ENCODE assay signal across 8 cellular contexts in genomic region chr6:33411632-33412005, GRCh38. TPM values are rescaled to one million over a fixed set of nuclear protein-coding genes. Genes with fewer than 3 reads are reported as not detected.
DNase-seq lines count a peak whose midpoint lies in the region; ATAC-seq and TF ChIP-seq lines count a peak whose summit lies in the region.

No MANE protein-coding gene starts in this region.

- ATAC-seq in Right ventricle myocardium superior (ENCODE audit: poor library complexity), result no peak
- ATAC-seq in GM19467 (IDR thresholded peaks at IDR 0.05; ENCODE audit: unreplicated experiment), result no peak
- ATAC-seq in GM19328 (IDR thresholded peaks at IDR 0.05; ENCODE audit: unreplicated experiment), result no peak

- DNase-seq in left ventricle myocardium inferior (no peak), Right ventricle myocardium superior (no peak), breast epithelium (ENCODE audit: low spot score in 2 of 2) (no peak), NCI-H526 treated with DMSO at 0.1 percent for 48 hours (lab: John Stamatoyannopoulos, UW) (no peak)
- DNase-seq in stimulated activated CD4-positive, alpha-beta T cell treated with anti-CD3 and anti-CD28 coated beads, Interleukin-4, amount 100 ng/mL, for 4 hours, result no peak

- H3K4me3 ChIP-seq in left ventricle myocardium inferior (peak overlapping the region; percentile 100), breast epithelium (peak overlapping the region; percentile 75 to 100 (median 98)), mononuclear cell (ENCODE audit: low read length) (peak overlapping the region; percentile 61)

- H3K27me3 ChIP-seq in left ventricle myocardium inferior (ENCODE audit: low read depth) (no peaks in the 10 kb centered on the region), breast epithelium (no peaks in the 10 kb centered on the region), mononuclear cell (ENCODE audit: insufficient read depth, low read length) (no peaks in the 10 kb centered on the region)

- TF ChIP-seq POLR2A in breast epithelium (IDR thresholded peaks at IDR 0.05), result no peak

- intact Hi-C loops in left ventricle myocardium inferior (cut with micrococcal nuclease), result no loop called here
- intact Hi-C loops in Right ventricle myocardium superior (cut with DNase I), result loop anchor here (10.0 kb wide), 1 partner anchor 117 kb away; the partner anchor contains the start of gene RGL2
- intact Hi-C loops in breast epithelium (cut with DNase I; ENCODE audit: low total_unique reads), result loop anchor here (10.0 kb wide), 1 partner anchor 537 kb away; no protein-coding TSS in a partner anchor

- no peak for TF ChIP-seq CTCF in left ventricle myocardium inferior (IDR thresholded peaks at IDR 0.05; ENCODE audit: borderline replicate concordance)
- no peak for TF ChIP-seq CTCF in breast epithelium (IDR thresholded peaks at IDR 0.05)

- no peaks in the 10 kb centered on the region for H3K9me3 ChIP-seq in left ventricle myocardium inferior (replicated peaks)
- no peaks in the 10 kb centered on the region for H3K9me3 ChIP-seq in breast epithelium
- no peaks in the 10 kb centered on the region for H3K9me3 ChIP-seq in mononuclear cell (ENCODE audit: low read depth, low read length)

- peaks cover 46% of the 10 kb centered on the region for H3K36me3 ChIP-seq in left ventricle myocardium inferior
- no peaks in the 10 kb centered on the region for H3K36me3 ChIP-seq in breast epithelium

- H3K4me1 ChIP-seq in left ventricle myocardium inferior (peaks cover 57% of the 10 kb centered on the region), breast epithelium (peaks cover 3 to 16% of the 10 kb centered on the region in 2 donors), mononuclear cell (ENCODE audit: insufficient read depth, low read length) (peaks cover 49% of the 10 kb centered on the region)

- peak overlapping the region; percentile 100 for H3K27ac ChIP-seq in left ventricle myocardium inferior (replicated peaks)
- peak overlapping the region; percentile 97 to 100 for H3K27ac ChIP-seq in breast epithelium

RNA-seq across cellular contexts. Expression of gene PHF1, which starts 0.8 kb away (rescaled TPM):
- 52.2 TPM for total RNA-seq in left ventricle myocardium inferior
- total RNA-seq in Right ventricle myocardium superior, result 50.6 TPM
- 10 to 100 TPM; 72.8 to 82.8 (median 77.3) TPM for total RNA-seq in breast epithelium
- total RNA-seq in mononuclear cell, result 78.5 TPM

RNA-seq across cellular contexts. Expression of gene CUTA, which starts 6.3 kb away (rescaled TPM):
- total RNA-seq in left ventricle myocardium inferior (107 TPM), Right ventricle myocardium superior (102 TPM), breast epithelium (100 to 1,000 TPM in 2 of 3 donors, 10 to 100 TPM in 1; 81.3 to 123 (median 111) TPM), mononuclear cell (66.3 TPM)

RNA-seq across cellular contexts. Expression of gene SYNGAP1, which starts 8.2 kb away (rescaled TPM):
- total RNA-seq in left ventricle myocardium inferior, result 6.5 TPM
- 4.8 TPM for total RNA-seq in Right ventricle myocardium superior
- 10 to 100 TPM in 2 of 3 donors, 1 to 10 TPM in 1; 6.1 to 12.5 (median 10.7) TPM for total RNA-seq in breast epithelium
- 10.5 TPM for total RNA-seq in mononuclear cell

RNA-seq across cellular contexts. Expression of gene KIFC1, which starts 20.0 kb away (rescaled TPM):
- total RNA-seq in left ventricle myocardium inferior, result 0.49 TPM
- total RNA-seq in Right ventricle myocardium superior, result 0.97 TPM
- total RNA-seq in breast epithelium, result 1 to 10 TPM; 2.0 to 3.8 (median 3.2) TPM
- 0.94 TPM for total RNA-seq in mononuclear cell

RNA-seq across cellular contexts. Expression of gene ZBTB9, which starts 42.8 kb away (rescaled TPM):
- total RNA-seq in left ventricle myocardium inferior, result 4.9 TPM
- total RNA-seq in Right ventricle myocardium superior, result 4.3 TPM
- 1 to 10 TPM; 1.9 to 5.1 (median 3.6) TPM for total RNA-seq in breast epithelium
- 3.5 TPM for total RNA-seq in mononuclear cell
